Comparison of ENCODE assay signal across 1 cellular context in the genomic region with DNA sequence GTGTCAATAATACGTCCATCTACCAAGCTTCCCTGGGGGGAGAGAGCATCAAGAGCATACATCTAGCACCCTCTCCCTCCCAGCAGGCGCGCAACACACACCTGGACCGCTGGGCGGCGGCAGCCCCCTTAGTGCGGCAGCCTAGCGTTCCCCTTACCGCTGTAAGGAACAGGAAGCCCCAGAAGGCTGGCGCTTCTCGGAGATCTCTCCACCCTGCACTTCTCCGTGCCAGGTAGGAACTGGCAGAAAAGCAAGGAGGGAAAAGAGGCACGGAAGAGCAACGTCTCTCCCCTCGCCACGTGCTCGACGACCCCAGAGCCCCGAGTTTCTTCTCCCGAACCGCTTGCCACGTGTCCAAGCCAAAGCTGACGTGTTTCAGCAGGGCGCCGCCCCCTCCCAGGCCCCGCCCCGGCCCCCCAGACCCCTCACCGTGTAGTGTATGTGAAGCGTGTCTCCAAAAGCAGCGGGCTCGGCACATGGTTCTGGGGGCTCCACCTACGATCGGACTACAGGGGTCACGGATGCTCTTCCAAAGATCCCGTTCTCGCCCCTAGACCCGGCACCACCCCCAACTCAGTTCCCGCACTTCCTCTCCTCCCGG.
TF ChIP-seq lines count a peak whose summit lies in the region.

No MANE protein-coding gene starts in this region.

TF ChIP-seq in endothelial cell of umbilical vein, 7 proteins besides CTCF, POLR2A, EP300 and RAD21:
- peak; percentile 15 for TF ChIP-seq POLR2AphosphoS5 (IDR thresholded peaks at IDR 0.05; ENCODE audit: insufficient read depth, low read depth, low read length)
- TF ChIP-seq FOS (IDR thresholded peaks at IDR 0.05; ENCODE audit: borderline replicate concordance, insufficient read depth, low read length): no peak
- TF ChIP-seq, protein P1, sequence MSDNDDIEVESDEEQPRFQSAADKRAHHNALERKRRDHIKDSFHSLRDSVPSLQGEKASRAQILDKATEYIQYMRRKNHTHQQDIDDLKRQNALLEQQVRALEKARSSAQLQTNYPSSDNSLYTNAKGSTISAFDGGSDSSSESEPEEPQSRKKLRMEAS (IDR thresholded peaks at IDR 0.05; ENCODE audit: insufficient read depth, insufficient read length): peak; percentile 80
